In genomic region chr6:17070400-17070799, GRCh38 we compare ENCODE assay signal across 2 cellular contexts. TPM values are rescaled to one million over a fixed set of nuclear protein-coding genes. Genes with fewer than 3 reads are reported as not detected.
"Had no signal": no experiment of that assay in that cellular context is flagged by ENCODE, and none has a peak within 500 bp of the region (broad histone marks: within the 10 kb centered on the region; RNA-seq: fewer than 3 reads in every experiment).

No MANE protein-coding gene starts in this region.

RNA-seq across cellular contexts. Expression of gene STMND1, which starts 31.4 kb away (rescaled TPM):
- total RNA-seq: G401, GM12878 had no signal
